ENCODE assay signal across 12 cellular contexts in genomic region chr14:72745991-72746980, GRCh38.
DNase-seq lines count a peak whose midpoint lies in the region; ATAC-seq and TF ChIP-seq lines count a peak whose summit lies in the region.
"Had no signal": no experiment of that assay in that cellular context is flagged by ENCODE, and none has a peak within 500 bp of the region (broad histone marks: within the 10 kb centered on the region; RNA-seq: fewer than 3 reads in every experiment).

No MANE protein-coding gene starts in this region.

- no peaks in the 10 kb centered on the region for H3K79me2 ChIP-seq in OCI-LY3 (ENCODE audit: low read length)

- peaks cover 27% of the 10 kb centered on the region for H3K4me1 ChIP-seq in OCI-LY3 (ENCODE audit: low read length)
- H3K4me1 ChIP-seq in psoas muscle, result peaks cover 27% of the 10 kb centered on the region

- peak overlapping the region; percentile 48; the same call in 1 of the 2 replicates for H3K9ac ChIP-seq in OCI-LY3 (ENCODE audit: low read length)

- peaks cover 9% of the 10 kb centered on the region for H3K36me3 ChIP-seq in OCI-LY3 (replicated peaks; ENCODE audit: low read depth, low read length)
- no peaks in the 10 kb centered on the region for H3K36me3 ChIP-seq in psoas muscle (ENCODE audit: insufficient read depth in 1 of 2, low read depth in 1 of 2)

- intact Hi-C loops in psoas muscle (cut with DNase I), result loop anchor here in 1 of 2 donors (5.0 kb wide), 2 partner anchors 46 to 156 kb away; no protein-coding TSS in a partner anchor

- peak overlapping the region; percentile 49 for H3K4me2 ChIP-seq in OCI-LY3 (ENCODE audit: low read length)

- H3K9me3 ChIP-seq in OCI-LY3 (ENCODE audit: insufficient read depth, low read length) (no peaks in the 10 kb centered on the region), psoas muscle (no peaks in the 10 kb centered on the region)

- H4K20me1 ChIP-seq in OCI-LY3 (ENCODE audit: insufficient read depth, low read length), result no peaks in the 10 kb centered on the region

- 61 to 75% (median 63%) methylated on average over 20 of the region's 20 CpGs for whole genome bisulfite sequencing in psoas muscle, 3 donors

- peak overlapping the region; percentile 8; the same call in 1 of the 2 replicates for H3K4me3 ChIP-seq in OCI-LY3 (ENCODE audit: low read length)
- H3K4me3 ChIP-seq in psoas muscle, result no peak overlapping the region
- H3K4me3 ChIP-seq: K562 had no signal

- H2AFZ ChIP-seq in OCI-LY3 (ENCODE audit: low read depth, low read length), result peak overlapping the region; percentile 3; the same call in 1 of the 2 replicates

- H3K27me3 ChIP-seq in OCI-LY3 (ENCODE audit: low read depth, low read length), result no peaks in the 10 kb centered on the region
- H3K27me3 ChIP-seq in psoas muscle (ENCODE audit: insufficient read depth in 3 of 3, low read length in 2 of 3), result no peaks in the 10 kb centered on the region

- TF ChIP-seq POLR2A in erythroblast (IDR thresholded peaks at IDR 0.05; ENCODE audit: low read length), result no peak

- DNase-seq in EH (ENCODE audit: low read depth) (peak; percentile 87), erythroblast (lab: John Stamatoyannopoulos, UW) (peak; percentile 19 to 37), psoas muscle (peak; percentile 50 to 73), H4 (ENCODE audit: low spot score) (no peak), NCI-H526 treated with DMSO at 0.1 percent for 48 hours (lab: John Stamatoyannopoulos, UW) (no peak), NAMALWA (ENCODE audit: low spot score) (no peak)
- DNase-seq: NCI-H774, T-helper 9 cell had no signal

- ATAC-seq in psoas muscle (peak; percentile 64 to 89 (median 85)), GM21737 (IDR thresholded peaks at IDR 0.05; ENCODE audit: unreplicated experiment) (no peak)
- ATAC-seq: K562; stimulated activated effector memory CD8-positive, alpha-beta T cell treated with anti-CD3 and anti-CD28 coated beads, Interleukin-12 subunit alpha, Interleukin-12 subunit beta, amount 100 ng/mL, for 72 hours had no signal

- TF ChIP-seq CTCF in OCI-LY3 (IDR thresholded peaks at IDR 0.05; ENCODE audit: low read depth, low read length) (peak; percentile 69), psoas muscle (IDR thresholded peaks at IDR 0.05) (no peak)

- peak overlapping the region; percentile 81 for H3K27ac ChIP-seq in OCI-LY3 (ENCODE audit: low read length)
- peak overlapping the region; percentile 27 for H3K27ac ChIP-seq in psoas muscle

Comparison
In these comparisons a context has a peak if more than half of its experiments do, and no peak if none do; other contexts are left out.
1. DNase-seq: peak in EH (single experiment), erythroblast (2 of 2) and psoas muscle (2 of 2); none in H4 (single experiment), NCI-H526 treated with DMSO at 0.1 percent for 48 hours (single experiment) and NAMALWA (single experiment).